ENCODE assay signal across 8 cellular contexts in the genomic region with DNA sequence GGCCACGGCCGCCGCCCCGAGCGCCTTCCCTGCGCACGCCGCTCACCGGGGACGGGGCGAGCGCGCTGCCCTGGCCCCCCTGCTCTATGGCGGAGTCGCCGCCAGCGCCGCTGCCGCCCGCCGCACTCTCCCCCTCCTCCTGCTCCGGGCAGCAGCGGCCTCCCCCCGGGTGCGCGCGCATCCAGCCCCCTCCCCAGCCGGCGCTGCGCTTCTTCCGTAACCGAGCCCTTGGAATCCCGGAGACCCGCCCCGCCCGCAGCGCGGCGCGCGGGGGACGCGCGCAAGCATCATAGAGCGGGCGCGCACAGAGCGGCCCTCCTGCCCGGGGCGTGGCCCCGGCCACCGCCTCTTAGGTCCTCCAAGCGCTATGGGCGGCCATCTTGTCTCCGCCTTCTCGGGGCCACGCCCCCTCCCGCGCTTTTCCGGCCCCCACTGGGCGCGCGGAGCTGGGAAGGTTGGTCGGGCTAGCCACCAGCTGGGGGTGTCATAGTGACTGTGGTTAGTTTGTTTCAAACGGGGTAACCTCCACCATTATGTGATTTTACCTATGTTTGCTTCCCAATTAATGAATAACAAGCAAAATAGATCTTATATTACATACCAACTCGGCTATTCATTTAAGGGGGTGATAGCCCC. TPM values are rescaled to one million over a fixed set of nuclear protein-coding genes. Genes with fewer than 3 reads are reported as not detected.
DNase-seq lines count a peak whose midpoint lies in the region; ATAC-seq lines count a peak whose summit lies in the region.

A gene with protein sequence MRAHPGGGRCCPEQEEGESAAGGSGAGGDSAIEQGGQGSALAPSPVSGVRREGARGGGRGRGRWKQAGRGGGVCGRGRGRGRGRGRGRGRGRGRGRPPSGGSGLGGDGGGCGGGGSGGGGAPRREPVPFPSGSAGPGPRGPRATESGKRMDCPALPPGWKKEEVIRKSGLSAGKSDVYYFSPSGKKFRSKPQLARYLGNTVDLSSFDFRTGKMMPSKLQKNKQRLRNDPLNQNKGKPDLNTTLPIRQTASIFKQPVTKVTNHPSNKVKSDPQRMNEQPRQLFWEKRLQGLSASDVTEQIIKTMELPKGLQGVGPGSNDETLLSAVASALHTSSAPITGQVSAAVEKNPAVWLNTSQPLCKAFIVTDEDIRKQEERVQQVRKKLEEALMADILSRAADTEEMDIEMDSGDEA (minus strand): TSS at position 291 of the 636 bp plus-strand sequence. CDS start 110 bp downstream, at position 181.

- peak; percentile 79 for DNase-seq in CMK (ENCODE audit: low read depth)
- peak; percentile 69 for DNase-seq in HS-27A (ENCODE audit: low read depth)
- DNase-seq in NK-92 (lab: John Stamatoyannopoulos, UW; ENCODE audit: unreplicated experiment): peak; percentile 35
- peak; percentile 98 for DNase-seq in activated CD8-positive, alpha-beta memory T cell treated with anti-CD3 and anti-CD28 coated beads for 24 hours
- peak; percentile 88 for DNase-seq in effector CD8-positive, alpha-beta T cell (lab: John Stamatoyannopoulos, UW)
- peak; percentile 96 to 97 for DNase-seq in lung microvascular endothelial cell (ENCODE audit: low read depth in 2 of 2)
- DNase-seq in stimulated activated CD4-positive, alpha-beta T cell treated with anti-CD3 and anti-CD28 coated beads, TNF-alpha, amount 100 ng/mL, for 48 hours (ENCODE audit: low read depth in 3 of 3): peak; percentile 86 to 90 (median 87)

- peak; percentile 92 for ATAC-seq in GM19467 (IDR thresholded peaks at IDR 0.05; ENCODE audit: unreplicated experiment)

RNA-seq across cellular contexts. Expression of the gene that starts here (rescaled TPM):
- 18.7 and 45.0 TPM in 2 replicates for total RNA-seq in lung microvascular endothelial cell

Comparison
In these comparisons a context has a peak if more than half of its experiments do, and no peak if none do; other contexts are left out.
1. Peak in every context shown above with its lines: DNase-seq and ATAC-seq.
2. DNase-seq: peak in every context shown above with its lines; median percentile 98 in activated CD8-positive, alpha-beta memory T cell treated with anti-CD3 and anti-CD28 coated beads for 24 hours; 96 in lung microvascular endothelial cell; 88 in effector CD8-positive, alpha-beta T cell; 87 in stimulated activated CD4-positive, alpha-beta T cell treated with anti-CD3 and anti-CD28 coated beads, TNF-alpha, amount 100 ng/mL, for 48 hours; 79 in CMK; 69 in HS-27A; 35 in NK-92.